In the genomic region with DNA sequence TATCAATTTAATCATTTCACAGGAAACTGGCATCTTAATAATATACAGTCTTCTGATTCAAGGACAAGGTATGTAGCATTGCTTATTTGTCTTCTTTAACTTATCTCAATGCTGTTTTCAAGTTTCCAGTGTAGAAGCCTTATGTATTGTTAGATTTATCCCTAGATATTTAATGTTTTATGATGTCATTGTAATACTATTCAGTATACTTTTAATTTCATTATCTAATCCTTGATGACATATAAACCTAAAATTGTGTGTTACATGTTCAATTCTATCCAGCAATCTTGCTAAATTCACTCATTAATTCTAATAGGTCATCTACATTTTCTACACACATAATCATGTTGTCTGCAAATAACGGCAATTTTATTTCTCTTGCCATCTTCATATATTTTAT, we compare ENCODE assay signal across 1 cellular context.
TF ChIP-seq lines count a peak whose summit lies in the region.

No MANE protein-coding gene starts in this region.

TF ChIP-seq in SK-N-SH treated with all-trans-retinoic acid at 6 μM for 48 hours, 23 proteins besides CTCF, POLR2A, EP300 and RAD21 (continued from another document):
- TF ChIP-seq, protein P1, sequence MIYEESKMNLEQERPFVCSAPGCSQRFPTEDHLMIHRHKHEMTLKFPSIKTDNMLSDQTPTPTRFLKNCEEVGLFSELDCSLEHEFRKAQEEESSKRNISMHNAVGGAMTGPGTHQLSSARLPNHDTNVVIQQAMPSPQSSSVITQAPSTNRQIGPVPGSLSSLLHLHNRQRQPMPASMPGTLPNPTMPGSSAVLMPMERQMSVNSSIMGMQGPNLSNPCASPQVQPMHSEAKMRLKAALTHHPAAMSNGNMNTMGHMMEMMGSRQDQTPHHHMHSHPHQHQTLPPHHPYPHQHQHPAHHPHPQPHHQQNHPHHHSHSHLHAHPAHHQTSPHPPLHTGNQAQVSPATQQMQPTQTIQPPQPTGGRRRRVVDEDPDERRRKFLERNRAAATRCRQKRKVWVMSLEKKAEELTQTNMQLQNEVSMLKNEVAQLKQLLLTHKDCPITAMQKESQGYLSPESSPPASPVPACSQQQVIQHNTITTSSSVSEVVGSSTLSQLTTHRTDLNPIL (CRISPR knock-in tag; IDR thresholded peaks at IDR 0.05; ENCODE audit: low read depth) = no peak
- TF ChIP-seq ARNTL (CRISPR knock-in tag; IDR thresholded peaks at IDR 0.05; ENCODE audit: borderline replicate concordance, low read depth) (no peak), GLIS3 (CRISPR knock-in tag; IDR thresholded peaks at IDR 0.05) (no peak), RARB (CRISPR knock-in tag; IDR thresholded peaks at IDR 0.05) (no peak)
- TF ChIP-seq, protein P2, sequence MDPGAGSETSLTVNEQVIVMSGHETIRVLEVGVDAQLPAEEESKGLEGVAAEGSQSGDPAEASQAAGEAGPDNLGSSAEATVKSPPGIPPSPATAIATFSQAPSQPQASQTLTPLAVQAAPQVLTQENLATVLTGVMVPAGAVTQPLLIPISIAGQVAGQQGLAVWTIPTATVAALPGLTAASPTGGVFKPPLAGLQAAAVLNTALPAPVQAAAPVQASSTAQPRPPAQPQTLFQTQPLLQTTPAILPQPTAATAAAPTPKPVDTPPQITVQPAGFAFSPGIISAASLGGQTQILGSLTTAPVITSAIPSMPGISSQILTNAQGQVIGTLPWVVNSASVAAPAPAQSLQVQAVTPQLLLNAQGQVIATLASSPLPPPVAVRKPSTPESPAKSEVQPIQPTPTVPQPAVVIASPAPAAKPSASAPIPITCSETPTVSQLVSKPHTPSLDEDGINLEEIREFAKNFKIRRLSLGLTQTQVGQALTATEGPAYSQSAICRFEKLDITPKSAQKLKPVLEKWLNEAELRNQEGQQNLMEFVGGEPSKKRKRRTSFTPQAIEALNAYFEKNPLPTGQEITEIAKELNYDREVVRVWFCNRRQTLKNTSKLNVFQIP (CRISPR knock-in tag; IDR thresholded peaks at IDR 0.05; ENCODE audit: borderline replicate concordance, low read depth) = no peak
- TF ChIP-seq, protein P3, sequence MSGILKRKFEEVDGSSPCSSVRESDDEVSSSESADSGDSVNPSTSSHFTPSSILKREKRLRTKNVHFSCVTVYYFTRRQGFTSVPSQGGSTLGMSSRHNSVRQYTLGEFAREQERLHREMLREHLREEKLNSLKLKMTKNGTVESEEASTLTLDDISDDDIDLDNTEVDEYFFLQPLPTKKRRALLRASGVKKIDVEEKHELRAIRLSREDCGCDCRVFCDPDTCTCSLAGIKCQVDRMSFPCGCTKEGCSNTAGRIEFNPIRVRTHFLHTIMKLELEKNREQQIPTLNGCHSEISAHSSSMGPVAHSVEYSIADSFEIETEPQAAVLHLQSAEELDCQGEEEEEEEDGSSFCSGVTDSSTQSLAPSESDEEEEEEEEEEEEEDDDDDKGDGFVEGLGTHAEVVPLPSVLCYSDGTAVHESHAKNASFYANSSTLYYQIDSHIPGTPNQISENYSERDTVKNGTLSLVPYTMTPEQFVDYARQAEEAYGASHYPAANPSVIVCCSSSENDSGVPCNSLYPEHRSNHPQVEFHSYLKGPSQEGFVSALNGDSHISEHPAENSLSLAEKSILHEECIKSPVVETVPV (CRISPR knock-in tag; IDR thresholded peaks at IDR 0.05) = no peak
TF ChIP-seq in SK-N-SH treated with all-trans-retinoic acid at 6 μM for 48 hours: peak in this region for 0.
